ENCODE assay signal across 2 cellular contexts in the genomic region with DNA sequence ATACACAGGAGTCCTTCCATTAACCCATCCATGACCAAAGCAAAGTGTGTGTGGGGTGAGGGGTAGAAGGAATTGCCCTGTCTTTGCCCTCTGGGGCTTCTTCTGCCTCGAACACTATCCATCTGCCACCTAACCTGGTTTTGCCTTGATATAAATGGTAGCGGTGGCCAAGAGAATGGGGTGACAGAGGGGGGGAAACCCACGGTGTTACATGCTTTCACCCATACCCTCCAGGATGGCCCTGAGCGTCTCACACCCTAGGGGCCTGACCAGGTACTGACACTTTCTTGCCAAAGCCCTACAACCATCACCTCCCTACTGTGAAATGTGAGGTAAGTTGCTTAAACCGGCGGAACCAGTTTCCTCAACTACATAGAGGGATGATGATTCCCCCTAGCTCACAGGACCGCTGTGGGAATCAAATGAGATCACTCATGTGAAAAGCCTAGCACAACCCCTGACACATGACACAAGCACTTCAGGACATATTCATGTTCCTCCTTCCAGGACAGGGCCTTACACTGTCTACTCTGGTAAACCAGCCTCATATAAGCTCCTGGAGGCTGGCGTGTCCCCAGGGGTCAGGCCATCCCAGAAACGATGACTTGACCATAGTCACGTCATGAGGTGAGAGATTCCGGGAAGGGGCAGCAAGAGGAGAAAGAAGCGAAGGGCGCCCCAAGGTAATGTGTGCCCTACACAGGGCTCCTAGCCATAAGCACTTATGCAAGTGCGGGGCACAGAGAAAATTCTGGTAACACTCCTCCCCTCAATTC.
TF ChIP-seq lines count a peak whose summit lies in the region.

No MANE protein-coding gene starts in this region.

TF ChIP-seq in IMR-90, 13 proteins besides CTCF, POLR2A, EP300 and RAD21:
- TF ChIP-seq CHD1 (IDR thresholded peaks at IDR 0.05; ENCODE audit: low read depth, low read length), result no peak
- no peak for TF ChIP-seq MAFK (IDR thresholded peaks at IDR 0.05; ENCODE audit: low read depth, low read length)
- TF ChIP-seq CEBPB (IDR thresholded peaks at IDR 0.05; ENCODE audit: low read depth, low read length), result no peak
- no peak for TF ChIP-seq MAZ (IDR thresholded peaks at IDR 0.05; ENCODE audit: borderline replicate concordance, low read depth, low read length)
- no peak for TF ChIP-seq SMC3 (IDR thresholded peaks at IDR 0.05; ENCODE audit: low read depth, low read length)
- no peak for TF ChIP-seq MXI1 (IDR thresholded peaks at IDR 0.05; ENCODE audit: borderline replicate concordance, low read depth, low read length)
- TF ChIP-seq BHLHE40 (IDR thresholded peaks at IDR 0.05; ENCODE audit: low read depth, low read length), result no peak
- no peak for TF ChIP-seq FOS (IDR thresholded peaks at IDR 0.05; ENCODE audit: low read depth, low read length)
- no peak for TF ChIP-seq NFE2L2 (IDR thresholded peaks at IDR 0.05; ENCODE audit: low read depth, low read length)
- no peak for TF ChIP-seq RFX5 (IDR thresholded peaks at IDR 0.05; ENCODE audit: low read depth, low read length)
- TF ChIP-seq, protein P1, sequence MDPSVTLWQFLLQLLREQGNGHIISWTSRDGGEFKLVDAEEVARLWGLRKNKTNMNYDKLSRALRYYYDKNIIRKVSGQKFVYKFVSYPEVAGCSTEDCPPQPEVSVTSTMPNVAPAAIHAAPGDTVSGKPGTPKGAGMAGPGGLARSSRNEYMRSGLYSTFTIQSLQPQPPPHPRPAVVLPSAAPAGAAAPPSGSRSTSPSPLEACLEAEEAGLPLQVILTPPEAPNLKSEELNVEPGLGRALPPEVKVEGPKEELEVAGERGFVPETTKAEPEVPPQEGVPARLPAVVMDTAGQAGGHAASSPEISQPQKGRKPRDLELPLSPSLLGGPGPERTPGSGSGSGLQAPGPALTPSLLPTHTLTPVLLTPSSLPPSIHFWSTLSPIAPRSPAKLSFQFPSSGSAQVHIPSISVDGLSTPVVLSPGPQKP (IDR thresholded peaks at IDR 0.05; ENCODE audit: borderline replicate concordance, low read depth, low read length), result no peak
- TF ChIP-seq, protein P2, sequence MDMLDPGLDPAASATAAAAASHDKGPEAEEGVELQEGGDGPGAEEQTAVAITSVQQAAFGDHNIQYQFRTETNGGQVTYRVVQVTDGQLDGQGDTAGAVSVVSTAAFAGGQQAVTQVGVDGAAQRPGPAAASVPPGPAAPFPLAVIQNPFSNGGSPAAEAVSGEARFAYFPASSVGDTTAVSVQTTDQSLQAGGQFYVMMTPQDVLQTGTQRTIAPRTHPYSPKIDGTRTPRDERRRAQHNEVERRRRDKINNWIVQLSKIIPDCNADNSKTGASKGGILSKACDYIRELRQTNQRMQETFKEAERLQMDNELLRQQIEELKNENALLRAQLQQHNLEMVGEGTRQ (IDR thresholded peaks at IDR 0.05; ENCODE audit: low read depth, low read length), result no peak

TF ChIP-seq in K562, 482 proteins besides CTCF, POLR2A, EP300 and RAD21 (continues in another document):
- TF ChIP-seq LEF1 (IDR thresholded peaks at IDR 0.05) (no peak), MTA1 (IDR thresholded peaks at IDR 0.05; ENCODE audit: borderline replicate concordance) (0 out of 2 replicates have a peak, but pooled peaks have one; percentile 23), ZNF134 (CRISPR knock-in tag; conservative IDR thresholded peaks at IDR 0.05) (no peak), HCFC1 (IDR thresholded peaks at IDR 0.05; ENCODE audit: low read depth, low read length) (no peak), GATAD2B (IDR thresholded peaks at IDR 0.05; ENCODE audit: borderline replicate concordance) (no peak), VEZF1 (CRISPR knock-in tag; IDR thresholded peaks at IDR 0.05) (peak; percentile 35; the same call in 1 of the 2 replicates), EHMT2 (IDR thresholded peaks at IDR 0.05) (no peak), HNRNPLL (IDR thresholded peaks at IDR 0.05; ENCODE audit: low read depth, low read length, poor library complexity, severe bottlenecking) (no peak), ZC3H4 (CRISPR knock-in tag; IDR thresholded peaks at IDR 0.05; ENCODE audit: borderline replicate concordance) (no peak), KDM1A (IDR thresholded peaks at IDR 0.05) (no peak), KDM2B (CRISPR knock-in tag; IDR thresholded peaks at IDR 0.05) (no peak), NCOA6 (IDR thresholded peaks at IDR 0.05) (no peak), HLTF (IDR thresholded peaks at IDR 0.05) (no peak), RBM17 (IDR thresholded peaks at IDR 0.05; ENCODE audit: borderline replicate concordance, low read depth, low read length) (no peak), CHD4 (IDR thresholded peaks at IDR 0.05; ENCODE audit: insufficient read depth, insufficient replicate concordance, low read depth, low read length, poor library complexity, severe bottlenecking) (no peak), RBBP5 (IDR thresholded peaks at IDR 0.05; ENCODE audit: borderline replicate concordance, insufficient read depth, low read length, poor library complexity, severe bottlenecking) (no peak), ZNF507 (tag; conservative IDR thresholded peaks at IDR 0.05) (no peak), EWSR1 (IDR thresholded peaks at IDR 0.05; ENCODE audit: borderline replicate concordance, low read depth, partially characterized antibody) (no peak), TOE1 (IDR thresholded peaks at IDR 0.05; ENCODE audit: borderline replicate concordance) (no peak), TOE1 (CRISPR knock-in tag; IDR thresholded peaks at IDR 0.05; ENCODE audit: borderline replicate concordance, low read depth) (no peak), ATF7 (IDR thresholded peaks at IDR 0.05) (no peak; the same call in 1 of the 2 replicates), POLR2AphosphoS2 (IDR thresholded peaks at IDR 0.05; ENCODE audit: low read length) (0 out of 2 replicates have a peak, but pooled peaks have one; percentile 49), JUN (IDR thresholded peaks at IDR 0.05; ENCODE audit: borderline replicate concordance, low read depth, low read length) (no peak), JUN (CRISPR knock-in tag; IDR thresholded peaks at IDR 0.05; ENCODE audit: borderline replicate concordance) (0 out of 2 replicates have a peak, but pooled peaks have one; percentile 7), E2F6 (IDR thresholded peaks at IDR 0.05; ENCODE audit: borderline replicate concordance in 1 of 2, extremely low read depth in 1 of 2, insufficient read depth in 1 of 2, insufficient read length in 1 of 2, low read depth in 1 of 2, low read length in 1 of 2, poor library complexity in 1 of 2, severe bottlenecking in 1 of 2) (peak in 1 of 2 experiments; percentile 64), NRF1 (conservative IDR thresholded peaks at IDR 0.05 in 1 of 2, IDR thresholded peaks at IDR 0.05 in 1 of 2) (0 out of 4 replicates have a peak, but pooled peaks of 1 of the 2 experiments have one; percentile 33), HMGN3 (IDR thresholded peaks at IDR 0.05; ENCODE audit: borderline replicate concordance, extremely low read depth, insufficient read length, low read depth, low read length) (no peak), HMG20B (CRISPR knock-in tag; IDR thresholded peaks at IDR 0.05) (0 out of 2 replicates have a peak, but pooled peaks have one; percentile 42)
- TF ChIP-seq, protein P3, sequence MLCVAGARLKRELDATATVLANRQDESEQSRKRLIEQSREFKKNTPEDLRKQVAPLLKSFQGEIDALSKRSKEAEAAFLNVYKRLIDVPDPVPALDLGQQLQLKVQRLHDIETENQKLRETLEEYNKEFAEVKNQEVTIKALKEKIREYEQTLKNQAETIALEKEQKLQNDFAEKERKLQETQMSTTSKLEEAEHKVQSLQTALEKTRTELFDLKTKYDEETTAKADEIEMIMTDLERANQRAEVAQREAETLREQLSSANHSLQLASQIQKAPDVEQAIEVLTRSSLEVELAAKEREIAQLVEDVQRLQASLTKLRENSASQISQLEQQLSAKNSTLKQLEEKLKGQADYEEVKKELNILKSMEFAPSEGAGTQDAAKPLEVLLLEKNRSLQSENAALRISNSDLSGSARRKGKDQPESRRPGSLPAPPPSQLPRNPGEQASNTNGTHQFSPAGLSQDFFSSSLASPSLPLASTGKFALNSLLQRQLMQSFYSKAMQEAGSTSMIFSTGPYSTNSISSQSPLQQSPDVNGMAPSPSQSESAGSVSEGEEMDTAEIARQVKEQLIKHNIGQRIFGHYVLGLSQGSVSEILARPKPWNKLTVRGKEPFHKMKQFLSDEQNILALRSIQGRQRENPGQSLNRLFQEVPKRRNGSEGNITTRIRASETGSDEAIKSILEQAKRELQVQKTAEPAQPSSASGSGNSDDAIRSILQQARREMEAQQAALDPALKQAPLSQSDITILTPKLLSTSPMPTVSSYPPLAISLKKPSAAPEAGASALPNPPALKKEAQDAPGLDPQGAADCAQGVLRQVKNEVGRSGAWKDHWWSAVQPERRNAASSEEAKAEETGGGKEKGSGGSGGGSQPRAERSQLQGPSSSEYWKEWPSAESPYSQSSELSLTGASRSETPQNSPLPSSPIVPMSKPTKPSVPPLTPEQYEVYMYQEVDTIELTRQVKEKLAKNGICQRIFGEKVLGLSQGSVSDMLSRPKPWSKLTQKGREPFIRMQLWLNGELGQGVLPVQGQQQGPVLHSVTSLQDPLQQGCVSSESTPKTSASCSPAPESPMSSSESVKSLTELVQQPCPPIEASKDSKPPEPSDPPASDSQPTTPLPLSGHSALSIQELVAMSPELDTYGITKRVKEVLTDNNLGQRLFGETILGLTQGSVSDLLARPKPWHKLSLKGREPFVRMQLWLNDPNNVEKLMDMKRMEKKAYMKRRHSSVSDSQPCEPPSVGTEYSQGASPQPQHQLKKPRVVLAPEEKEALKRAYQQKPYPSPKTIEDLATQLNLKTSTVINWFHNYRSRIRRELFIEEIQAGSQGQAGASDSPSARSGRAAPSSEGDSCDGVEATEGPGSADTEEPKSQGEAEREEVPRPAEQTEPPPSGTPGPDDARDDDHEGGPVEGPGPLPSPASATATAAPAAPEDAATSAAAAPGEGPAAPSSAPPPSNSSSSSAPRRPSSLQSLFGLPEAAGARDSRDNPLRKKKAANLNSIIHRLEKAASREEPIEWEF (CRISPR knock-in tag; IDR thresholded peaks at IDR 0.05), result no peak; the same call in none of the 2 replicates
- TF ChIP-seq, protein P4, sequence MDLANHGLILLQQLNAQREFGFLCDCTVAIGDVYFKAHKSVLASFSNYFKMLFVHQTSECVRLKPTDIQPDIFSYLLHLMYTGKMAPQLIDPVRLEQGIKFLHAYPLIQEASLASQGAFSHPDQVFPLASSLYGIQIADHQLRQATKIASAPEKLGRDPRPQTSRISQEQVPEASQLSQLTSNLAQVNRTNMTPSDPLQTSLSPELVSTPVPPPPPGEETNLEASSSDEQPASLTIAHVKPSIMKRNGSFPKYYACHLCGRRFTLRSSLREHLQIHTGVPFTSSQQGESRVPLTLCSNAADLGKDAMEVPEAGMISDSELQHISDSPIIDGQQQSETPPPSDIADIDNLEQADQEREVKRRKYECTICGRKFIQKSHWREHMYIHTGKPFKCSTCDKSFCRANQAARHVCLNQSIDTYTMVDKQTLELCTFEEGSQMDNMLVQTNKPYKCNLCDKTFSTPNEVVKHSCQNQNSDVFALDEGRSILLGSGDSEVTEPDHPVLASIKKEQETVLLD (IDR thresholded peaks at IDR 0.05), result 0 out of 2 replicates have a peak, but pooled peaks have one; percentile 19
- TF ChIP-seq, protein P5, sequence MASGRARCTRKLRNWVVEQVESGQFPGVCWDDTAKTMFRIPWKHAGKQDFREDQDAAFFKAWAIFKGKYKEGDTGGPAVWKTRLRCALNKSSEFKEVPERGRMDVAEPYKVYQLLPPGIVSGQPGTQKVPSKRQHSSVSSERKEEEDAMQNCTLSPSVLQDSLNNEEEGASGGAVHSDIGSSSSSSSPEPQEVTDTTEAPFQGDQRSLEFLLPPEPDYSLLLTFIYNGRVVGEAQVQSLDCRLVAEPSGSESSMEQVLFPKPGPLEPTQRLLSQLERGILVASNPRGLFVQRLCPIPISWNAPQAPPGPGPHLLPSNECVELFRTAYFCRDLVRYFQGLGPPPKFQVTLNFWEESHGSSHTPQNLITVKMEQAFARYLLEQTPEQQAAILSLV (tag; IDR thresholded peaks at IDR 0.05), result 0 out of 2 replicates have a peak, but pooled peaks have one; percentile 9
- TF ChIP-seq, protein P6, sequence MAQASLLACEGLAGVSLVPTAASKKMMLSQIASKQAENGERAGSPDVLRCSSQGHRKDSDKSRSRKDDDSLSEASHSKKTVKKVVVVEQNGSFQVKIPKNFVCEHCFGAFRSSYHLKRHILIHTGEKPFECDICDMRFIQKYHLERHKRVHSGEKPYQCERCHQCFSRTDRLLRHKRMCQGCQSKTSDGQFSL (CRISPR knock-in tag; IDR thresholded peaks at IDR 0.05), result peak; percentile 37; the same call in 1 of the 2 replicates
- TF ChIP-seq, protein P6 (tag; IDR thresholded peaks at IDR 0.05), result peak in 1 of 2 experiments; percentile 45; a peak in 1 of 4 replicates
- TF ChIP-seq, protein P7, sequence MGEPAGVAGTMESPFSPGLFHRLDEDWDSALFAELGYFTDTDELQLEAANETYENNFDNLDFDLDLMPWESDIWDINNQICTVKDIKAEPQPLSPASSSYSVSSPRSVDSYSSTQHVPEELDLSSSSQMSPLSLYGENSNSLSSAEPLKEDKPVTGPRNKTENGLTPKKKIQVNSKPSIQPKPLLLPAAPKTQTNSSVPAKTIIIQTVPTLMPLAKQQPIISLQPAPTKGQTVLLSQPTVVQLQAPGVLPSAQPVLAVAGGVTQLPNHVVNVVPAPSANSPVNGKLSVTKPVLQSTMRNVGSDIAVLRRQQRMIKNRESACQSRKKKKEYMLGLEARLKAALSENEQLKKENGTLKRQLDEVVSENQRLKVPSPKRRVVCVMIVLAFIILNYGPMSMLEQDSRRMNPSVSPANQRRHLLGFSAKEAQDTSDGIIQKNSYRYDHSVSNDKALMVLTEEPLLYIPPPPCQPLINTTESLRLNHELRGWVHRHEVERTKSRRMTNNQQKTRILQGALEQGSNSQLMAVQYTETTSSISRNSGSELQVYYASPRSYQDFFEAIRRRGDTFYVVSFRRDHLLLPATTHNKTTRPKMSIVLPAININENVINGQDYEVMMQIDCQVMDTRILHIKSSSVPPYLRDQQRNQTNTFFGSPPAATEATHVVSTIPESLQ (CRISPR knock-in tag; IDR thresholded peaks at IDR 0.05), result 0 out of 2 replicates have a peak, but pooled peaks have one; percentile 34
